8 cellular contexts compared by ENCODE assay signal in the genomic region with DNA sequence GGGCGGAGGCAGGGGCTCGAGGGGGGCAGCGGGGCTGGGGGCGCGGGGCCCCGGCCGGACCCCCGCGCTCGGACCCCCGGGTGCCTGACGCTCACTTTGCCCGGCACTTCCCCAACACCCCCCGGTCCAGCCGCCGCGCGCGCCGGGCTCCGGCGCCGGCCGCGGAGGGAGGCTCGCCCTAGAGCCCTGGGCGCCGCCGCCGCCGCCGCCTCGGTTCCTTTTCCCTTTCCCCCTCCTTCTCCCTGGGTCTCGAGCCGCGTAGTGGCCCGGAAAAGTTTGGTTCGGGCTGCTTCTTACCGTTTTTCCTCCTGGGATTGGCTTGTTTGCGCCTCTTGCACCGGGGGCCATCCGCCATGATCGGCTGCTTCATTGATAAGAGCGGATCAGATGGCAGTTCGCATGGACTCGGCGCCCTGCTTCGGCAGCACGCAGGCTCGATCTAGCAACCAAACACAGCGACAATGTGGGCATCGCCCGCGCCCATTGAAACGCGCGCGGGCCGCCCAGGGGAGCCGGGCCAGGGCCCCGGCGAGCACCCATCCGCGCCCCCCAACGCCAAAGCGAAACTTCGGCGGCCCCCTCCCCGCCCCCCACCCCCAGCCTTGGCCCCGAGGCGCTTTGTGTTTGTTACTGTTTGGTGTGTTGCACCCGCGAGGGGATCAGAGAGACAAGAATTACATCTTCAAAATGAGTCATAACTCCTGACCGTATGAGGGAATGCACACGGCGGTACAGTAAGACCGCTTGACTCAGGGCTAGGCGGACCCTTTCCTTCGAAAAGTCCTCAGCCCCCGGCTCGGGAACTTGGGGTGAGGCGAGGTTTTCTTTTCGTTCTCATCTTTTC. TPM values are rescaled to one million over a fixed set of nuclear protein-coding genes. Genes with fewer than 3 reads are reported as not detected.
A peak's percentile ranks its signal among the peaks of the same experiment; 100 is the strongest.
DNase-seq lines count a peak whose midpoint lies in the region; TF ChIP-seq lines count a peak whose summit lies in the region.

No MANE protein-coding gene starts in this region.

- no peaks in the 10 kb centered on the region for H4K20me1 ChIP-seq in GM23248 (ENCODE audit: insufficient read depth)

- peaks cover 7% of the 10 kb centered on the region for H3K27me3 Mint-ChIP-seq in endothelial cell (ENCODE audit: unreplicated experiment)

- 0 to 1% methylated on average over 45 to 60 of the region's 83 CpGs for WGBS in GM23248 (ENCODE audit: low coverage in 1 of 2, low lambda C conversion rate in 2 of 2, missing lambda C conversion rate in 2 of 2), 2 experiments
- WGBS in mesendoderm (ENCODE audit: extremely low coverage, insufficient coverage, low lambda C conversion rate): no CpG with 5 or more reads among the region's 83 CpGs

- H2BK120ac ChIP-seq in mesendoderm (ENCODE audit: low read depth, low read length): peak overlapping the region; percentile 83

- H3K23ac ChIP-seq in mesendoderm (ENCODE audit: low read length): peak overlapping the region; percentile 37

- H3K4me1 Mint-ChIP-seq in endothelial cell (ENCODE audit: unreplicated experiment): peaks cover 38% of the 10 kb centered on the region

- no peaks in the 10 kb centered on the region for H3K79me1 ChIP-seq in mesendoderm (ENCODE audit: low read length)

- H3K4ac ChIP-seq in mesendoderm (ENCODE audit: low read depth, low read length): peak overlapping the region; percentile 90

- peak overlapping the region; percentile 94 for H2AFZ ChIP-seq in GM23248

- H3K56ac ChIP-seq in mesendoderm (ENCODE audit: low read length): peak overlapping the region; percentile 90

- H3K79me2 ChIP-seq in GM23248 (ENCODE audit: insufficient read depth) (peaks cover 70% of the 10 kb centered on the region), mesendoderm (ENCODE audit: control insufficient read depth, insufficient read depth, low read length) (no peaks in the 10 kb centered on the region)

- H3K4me1 ChIP-seq in GM23248 (ENCODE audit: insufficient read depth): peaks cover 43% of the 10 kb centered on the region
- peaks cover 9% of the 10 kb centered on the region for H3K4me1 ChIP-seq in mesendoderm (ENCODE audit: control insufficient read depth, low read depth, low read length)
- H3K4me1 ChIP-seq in stomach smooth muscle (ENCODE audit: control insufficient read depth, insufficient read depth, low read length): peaks cover 9% of the 10 kb centered on the region

- H3K27ac Mint-ChIP-seq in endothelial cell (ENCODE audit: unreplicated experiment): peak overlapping the region; percentile 98

- H2BK15ac ChIP-seq in mesendoderm (replicated peaks; ENCODE audit: low read depth): no peak overlapping the region

- H3K9me3 ChIP-seq in GM23248 (ENCODE audit: low read depth) (no peaks in the 10 kb centered on the region), stomach smooth muscle (ENCODE audit: control insufficient read depth in 2 of 2, low read length in 2 of 2) (no peaks in the 10 kb centered on the region)

- peaks cover 37% of the 10 kb centered on the region for H3F3A ChIP-seq in GM23248 (ENCODE audit: insufficient read depth)

- H3K9ac ChIP-seq in GM23248: peak overlapping the region; percentile 99
- peak overlapping the region; percentile 81 for H3K9ac ChIP-seq in mesendoderm (ENCODE audit: low read length)
- H3K9ac ChIP-seq in stomach smooth muscle (ENCODE audit: low read length in 2 of 2): peak overlapping the region; percentile 79 to 81

- H3K36me3 Mint-ChIP-seq in endothelial cell (ENCODE audit: low read depth, unreplicated experiment): peaks cover 31% of the 10 kb centered on the region

- H4K8ac ChIP-seq in mesendoderm (ENCODE audit: low read depth, low read length): no peak overlapping the region

- DNase-seq in GM12864 (ENCODE audit: low read depth) (peak; percentile 24), GM23248 (peak; percentile 98), Kasumi-1 (lab: John Stamatoyannopoulos, UW) (peak; percentile 59 to 69), endothelial cell (ENCODE audit: low spot score) (no peak), mesendoderm (peak; percentile 66), NCI-H2196 treated with DMSO at 0.1 percent for 48 hours (lab: John Stamatoyannopoulos, UW; ENCODE audit: unreplicated experiment) (no peak)
- DNase-seq in activated CD4-positive, alpha-beta T cell treated with anti-CD3 and anti-CD28 coated beads for 48 hours: peak; percentile 69

- H3K9me2 ChIP-seq in GM23248 (ENCODE audit: insufficient read depth): no peaks in the 10 kb centered on the region

- H2BK5ac ChIP-seq in mesendoderm (ENCODE audit: low read length): no peak overlapping the region

- H3K4me2 ChIP-seq in GM23248 (ENCODE audit: unreplicated experiment) (peak overlapping the region; percentile 96), mesendoderm (ENCODE audit: low read length) (peak overlapping the region; percentile 64)

- H3K4me3 ChIP-seq in GM12864 (ENCODE audit: low read depth, low read length): peak overlapping the region; percentile 65
- peak overlapping the region; percentile 87 for H3K4me3 ChIP-seq in GM23248
- H3K4me3 ChIP-seq in mesendoderm (ENCODE audit: low read length): peak overlapping the region; percentile 81
- peak overlapping the region; percentile 76 to 83 for H3K4me3 ChIP-seq in stomach smooth muscle (ENCODE audit: low read length in 2 of 2)

- H4K5ac ChIP-seq in mesendoderm (ENCODE audit: low read length): no peak overlapping the region

- H3K27me3 ChIP-seq in GM23248 (replicated peaks; ENCODE audit: insufficient read depth): no peaks in the 10 kb centered on the region
- peaks cover 37% of the 10 kb centered on the region for H3K27me3 ChIP-seq in mesendoderm (ENCODE audit: insufficient read depth, low read length, poor library complexity)
- H3K27me3 ChIP-seq in stomach smooth muscle (ENCODE audit: control insufficient read depth in 1 of 2, insufficient read depth in 2 of 2, low read length in 2 of 2): peaks cover 26 to 60% of the 10 kb centered on the region in 2 donors

- in situ Hi-C loops in GM23248 (cut with MboI): loop anchor here (10.0 kb wide), 1 partner anchor 572 kb away; no protein-coding TSS in a partner anchor

- H3K9me3 Mint-ChIP-seq in endothelial cell (ENCODE audit: unreplicated experiment): no peaks in the 10 kb centered on the region

- H3K36me3 ChIP-seq in GM23248 (ENCODE audit: low read depth) (no peaks in the 10 kb centered on the region), mesendoderm (ENCODE audit: control insufficient read depth, insufficient read depth, low read length) (no peaks in the 10 kb centered on the region), stomach smooth muscle (ENCODE audit: control insufficient read depth in 2 of 2, insufficient read depth in 2 of 2, low read length in 2 of 2) (no peaks in the 10 kb centered on the region)

- no peak overlapping the region for H2AK5ac ChIP-seq in mesendoderm (ENCODE audit: low read length)

- TF ChIP-seq CTCF in GM12864 (IDR thresholded peaks at IDR 0.05; ENCODE audit: low read depth, low read length, missing control alignments) (no peak), endothelial cell (IDR thresholded peaks at IDR 0.05; ENCODE audit: unreplicated experiment) (no peak)

- peak overlapping the region; percentile 92 for H3K18ac ChIP-seq in mesendoderm (ENCODE audit: low read length)

- H3K27ac ChIP-seq in GM23248 (peak overlapping the region; percentile 99), mesendoderm (ENCODE audit: low read depth, low read length) (peak overlapping the region; percentile 72), stomach smooth muscle (ENCODE audit: low read length) (peak overlapping the region; percentile 73)

- no peak overlapping the region for H3K4me3 Mint-ChIP-seq in endothelial cell (ENCODE audit: unreplicated experiment)

RNA-seq across cellular contexts. Expression of gene ZEB2, which starts 2.7 kb away (rescaled TPM):
- 36.4 and 46.8 TPM in 2 replicates for total RNA-seq in GM23248 (2014; rRNA removed; shearing (Covaris generic))
- 25.6 and 26.2 TPM in 2 replicates for polyA plus RNA-seq in GM23248 (2016; fragmentation: Nextera tagmentation; extraction: Ambion mirVana)
- total RNA-seq in endothelial cell (ENCODE audit: unreplicated experiment): 109 TPM
- 0.74 TPM for polyA plus RNA-seq in mesendoderm (2013, experiment 1 of 2)
- 0.83 TPM for polyA plus RNA-seq in mesendoderm (2013, experiment 2 of 2)

Comparison
In these comparisons a context has a peak if more than half of its experiments do, and no peak if none do; other contexts are left out.
1. DNase-seq: peak in GM12864 (single experiment), GM23248 (single experiment), Kasumi-1 (2 of 2), activated CD4-positive, alpha-beta T cell treated with anti-CD3 and anti-CD28 coated beads for 48 hours (single experiment) and mesendoderm (single experiment); none in endothelial cell (single experiment) and NCI-H2196 treated with DMSO at 0.1 percent for 48 hours (single experiment).
2. Peak in every context shown above with its lines, with median percentiles within 50 percentile points of each other: H3K4me3 ChIP-seq, H3K27ac ChIP-seq and H3K9ac ChIP-seq.